Comparison of ENCODE assay signal across 1 cellular context in the genomic region with DNA sequence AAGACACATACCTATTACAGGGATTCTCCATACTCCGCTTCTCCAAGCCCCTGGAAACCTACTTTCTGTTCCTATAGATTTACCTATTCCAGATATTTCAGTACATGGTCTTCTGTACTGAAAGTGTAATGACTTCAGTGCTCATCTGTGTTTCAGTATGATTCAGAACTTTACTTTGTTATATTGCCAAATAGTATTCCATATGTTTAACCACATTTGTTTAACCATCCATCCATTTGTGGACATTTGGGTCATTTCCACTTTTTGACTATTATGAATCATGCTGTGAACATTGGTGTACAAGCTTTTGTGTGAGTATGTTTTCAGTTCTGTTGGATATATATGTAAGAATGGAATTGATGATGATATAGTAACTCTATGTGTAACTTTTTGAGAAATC.
TF ChIP-seq lines count a peak whose summit lies in the region.

No MANE protein-coding gene starts in this region.

TF ChIP-seq in IMR-90, 13 proteins besides CTCF, POLR2A, EP300 and RAD21 (continued from another document):
- no peak for TF ChIP-seq ELK1 (IDR thresholded peaks at IDR 0.05; ENCODE audit: borderline replicate concordance, low read depth, low read length)
- no peak for TF ChIP-seq BHLHE40 (IDR thresholded peaks at IDR 0.05; ENCODE audit: low read depth, low read length)
TF ChIP-seq in IMR-90: peak in this region for 1.
